In the genomic region with DNA sequence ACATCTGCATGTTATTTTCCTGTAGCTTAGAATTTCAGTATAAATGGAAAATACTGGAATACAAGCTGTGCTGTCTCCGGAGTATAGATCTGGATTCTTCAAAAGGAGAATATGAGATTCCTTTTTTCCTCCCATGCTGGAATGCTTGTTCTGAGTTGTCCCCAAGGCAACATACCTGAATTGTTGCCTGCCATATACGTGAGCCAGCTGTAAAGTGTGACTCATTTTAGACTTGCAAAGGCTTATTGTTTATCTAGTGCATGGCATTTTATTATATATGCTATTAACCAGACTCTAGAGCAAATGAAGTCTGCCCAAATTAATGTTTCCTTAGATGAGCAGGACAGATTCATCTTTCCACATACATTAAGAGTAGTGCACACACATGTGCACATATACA, we compare ENCODE assay signal across 16 cellular contexts.
DNase-seq lines count a peak whose midpoint lies in the region; ATAC-seq, FAIRE-seq and TF ChIP-seq lines count a peak whose summit lies in the region.
"Had no signal": no experiment of that assay in that cellular context is flagged by ENCODE, and none has a peak within 500 bp of the region (broad histone marks: within the 10 kb centered on the region; RNA-seq: fewer than 3 reads in every experiment).

No MANE protein-coding gene starts in this region.

- H3K4me1 ChIP-seq in astrocyte (ENCODE audit: insufficient read depth, low read length): peaks cover 35% of the 10 kb centered on the region

- TF ChIP-seq CTCF in astrocyte (IDR thresholded peaks at IDR 0.05; ENCODE audit: insufficient read depth, low read depth, low read length): no peak
- no peak for TF ChIP-seq CTCF in fibroblast of the aortic adventitia (IDR thresholded peaks at IDR 0.05; ENCODE audit: insufficient read depth, low read length)

- no peaks in the 10 kb centered on the region for H3K9me3 ChIP-seq in astrocyte (ENCODE audit: insufficient read depth, low read depth, low read length)
- H3K9me3 ChIP-seq: adrenal gland, Caco-2, ovary, tibial artery had no signal

- no peaks in the 10 kb centered on the region for H3K36me3 Mint-ChIP-seq in astrocyte (ENCODE audit: low read depth, unreplicated experiment)

- no peaks in the 10 kb centered on the region for H3K27me3 Mint-ChIP-seq in astrocyte (ENCODE audit: low read depth, unreplicated experiment)

- DNase-seq in A172 (ENCODE audit: low spot score) (peak; percentile 52), HT-29 (ENCODE audit: low spot score) (peak; percentile 75), astrocyte (ENCODE audit: low read depth) (peak; percentile 76), fibroblast of the aortic adventitia (ENCODE audit: low read depth) (peak; percentile 72), NOMO-1 treated with DMSO at 0.1 percent for 48 hours (lab: John Stamatoyannopoulos, UW; ENCODE audit: unreplicated experiment) (no peak)
- DNase-seq: activated T-cell treated with anti-CD3 and anti-CD28 coated beads, Interleukin-2, amount 50 U/mL, for 1 hour; adrenal gland; NCI-H2107; ovary; stimulated activated CD4-positive, alpha-beta T cell treated with anti-CD3 and anti-CD28 coated beads, Interleukin-15, amount 100 ng/mL, for 24 hours; tibial artery had no signal

- no peaks in the 10 kb centered on the region for H3K36me3 ChIP-seq in astrocyte (ENCODE audit: insufficient read depth, low read length)
- H3K36me3 ChIP-seq: adrenal gland, ovary, tibial artery had no signal

- H3K9me3 Mint-ChIP-seq in astrocyte (ENCODE audit: unreplicated experiment): peaks cover 3% of the 10 kb centered on the region

- no peak overlapping the region for H3K9ac ChIP-seq in astrocyte (ENCODE audit: low read length)

- H3K4me3 ChIP-seq in astrocyte (ENCODE audit: insufficient read depth, low read depth, low read length) (no peak overlapping the region), fibroblast of the aortic adventitia (ENCODE audit: low read depth, low read length) (no peak overlapping the region)
- H3K4me3 ChIP-seq: adrenal gland, ovary, SK-N-MC, tibial artery had no signal

- no peak overlapping the region for H2AFZ ChIP-seq in astrocyte (ENCODE audit: low read depth, low read length)

- no peak for ATAC-seq in HG02938 (IDR thresholded peaks at IDR 0.05; ENCODE audit: unreplicated experiment)
- no peak for ATAC-seq in HG03354 (IDR thresholded peaks at IDR 0.05; ENCODE audit: poor library complexity, severe bottlenecking, unreplicated experiment)
- ATAC-seq in GM21786 (IDR thresholded peaks at IDR 0.05; ENCODE audit: unreplicated experiment): no peak

- H4K20me1 ChIP-seq in astrocyte (ENCODE audit: insufficient read depth, low read length): no peaks in the 10 kb centered on the region

- H3K79me2 ChIP-seq in astrocyte (ENCODE audit: insufficient read depth, low read length): no peaks in the 10 kb centered on the region

- no peak for FAIRE-seq in astrocyte (lab: Jason Lieb, UNC)

- peak overlapping the region; percentile 8 for H3K27ac ChIP-seq in astrocyte (ENCODE audit: low read depth, low read length)
- H3K27ac ChIP-seq: adrenal gland, ovary, SK-N-MC, tibial artery had no signal

- H3K27me3 ChIP-seq in astrocyte (ENCODE audit: insufficient read depth, low read length): no peaks in the 10 kb centered on the region
- H3K27me3 ChIP-seq: adrenal gland, ovary, tibial artery had no signal

- no peak overlapping the region for H3K4me3 Mint-ChIP-seq in astrocyte (ENCODE audit: unreplicated experiment)

- H3K27ac Mint-ChIP-seq in astrocyte (ENCODE audit: unreplicated experiment): peak overlapping the region; percentile 79

- H3K4me1 Mint-ChIP-seq in astrocyte (ENCODE audit: low read depth, unreplicated experiment): peaks cover 21% of the 10 kb centered on the region

- H3K4me2 ChIP-seq in astrocyte (ENCODE audit: low read length): peak overlapping the region; percentile 4
